Comparison of ENCODE assay signal across 7 cellular contexts in genomic region chr19:6048808-6049405, GRCh38.
DNase-seq lines count a peak whose midpoint lies in the region; ATAC-seq and TF ChIP-seq lines count a peak whose summit lies in the region.

No MANE protein-coding gene starts in this region.

- H3K4me3 ChIP-seq in prostate gland (no peak overlapping the region), uterus (no peak overlapping the region)

- TF ChIP-seq CTCF in GM12874 (IDR thresholded peaks at IDR 0.05; ENCODE audit: insufficient read depth, low read depth, low read length) (peak; percentile 82), prostate gland (IDR thresholded peaks at IDR 0.05) (peak; percentile 56 to 88 (median 82)), uterus (IDR thresholded peaks at IDR 0.05) (peak; percentile 90 to 94 (median 92))

- H3K27me3 ChIP-seq in prostate gland (replicated peaks; ENCODE audit: insufficient read depth) (no peaks in the 10 kb centered on the region), uterus (no peaks in the 10 kb centered on the region)

- intact Hi-C loops in Right ventricle myocardium inferior (cut with DNase I) (loop anchor here (1.0 to 10.0 kb wide), 3 partner anchors 76 to 252 kb away; no protein-coding TSS in a partner anchor), prostate gland (cut with DNase I) (loop anchor here (1.0 to 5.0 kb wide), 3 partner anchors 76 to 248 kb away; no protein-coding TSS in a partner anchor), uterus (cut with DNase I; ENCODE audit: low total_unique reads) (loop anchor here (5.0 kb wide), 2 partner anchors 78 to 168 kb away; no protein-coding TSS in a partner anchor)

- peak; percentile 11 for DNase-seq in NCI-H1048 (lab: John Stamatoyannopoulos, UW)
- peak; percentile 55 for DNase-seq in SKM-1 treated with dmso at 0.1 percent for 144 hours (lab: John Stamatoyannopoulos, UW; ENCODE audit: unreplicated experiment)
- DNase-seq in activated naive CD4-positive, alpha-beta T cell treated with anti-CD3 and anti-CD28 coated beads, Interleukin-2, amount 50 U/mL, for 16 hours: peak; percentile 76
- peak; percentile 88 for DNase-seq in Right ventricle myocardium inferior (ENCODE audit: missing footprints)
- DNase-seq in prostate gland (ENCODE audit: low spot score): peak; percentile 70
- peak; percentile 80 to 81 for DNase-seq in uterus

- 15% methylated on average over 15 of the region's 15 CpGs for WGBS in prostate gland

- H3K9me3 ChIP-seq in prostate gland (no peaks in the 10 kb centered on the region), uterus (no peaks in the 10 kb centered on the region)

- H3K36me3 ChIP-seq in prostate gland (no peaks in the 10 kb centered on the region), uterus (no peaks in the 10 kb centered on the region)

- peak; percentile 97 for ATAC-seq in Right ventricle myocardium inferior

- TF ChIP-seq POLR2A in prostate gland (IDR thresholded peaks at IDR 0.05): no peak
- TF ChIP-seq POLR2A in uterus (IDR thresholded peaks at IDR 0.05): no peak

- no peak overlapping the region for H3K27ac ChIP-seq in prostate gland
- H3K27ac ChIP-seq in uterus: peak overlapping the region in 1 of 2 donors; percentile 16

- H3K4me1 ChIP-seq in prostate gland (replicated peaks): no peaks in the 10 kb centered on the region
- H3K4me1 ChIP-seq in uterus: no peaks in the 10 kb centered on the region

Comparison
In these comparisons a context has a peak if more than half of its experiments do, and no peak if none do; other contexts are left out.
1. DNase-seq: peak in every context shown above with its lines; median percentile 88 in Right ventricle myocardium inferior; 80 in uterus; 76 in activated naive CD4-positive, alpha-beta T cell treated with anti-CD3 and anti-CD28 coated beads, Interleukin-2, amount 50 U/mL, for 16 hours; 70 in prostate gland; 55 in SKM-1 treated with dmso at 0.1 percent for 144 hours; 11 in NCI-H1048.